ENCODE assay signal across 1 cellular context in the genomic region with DNA sequence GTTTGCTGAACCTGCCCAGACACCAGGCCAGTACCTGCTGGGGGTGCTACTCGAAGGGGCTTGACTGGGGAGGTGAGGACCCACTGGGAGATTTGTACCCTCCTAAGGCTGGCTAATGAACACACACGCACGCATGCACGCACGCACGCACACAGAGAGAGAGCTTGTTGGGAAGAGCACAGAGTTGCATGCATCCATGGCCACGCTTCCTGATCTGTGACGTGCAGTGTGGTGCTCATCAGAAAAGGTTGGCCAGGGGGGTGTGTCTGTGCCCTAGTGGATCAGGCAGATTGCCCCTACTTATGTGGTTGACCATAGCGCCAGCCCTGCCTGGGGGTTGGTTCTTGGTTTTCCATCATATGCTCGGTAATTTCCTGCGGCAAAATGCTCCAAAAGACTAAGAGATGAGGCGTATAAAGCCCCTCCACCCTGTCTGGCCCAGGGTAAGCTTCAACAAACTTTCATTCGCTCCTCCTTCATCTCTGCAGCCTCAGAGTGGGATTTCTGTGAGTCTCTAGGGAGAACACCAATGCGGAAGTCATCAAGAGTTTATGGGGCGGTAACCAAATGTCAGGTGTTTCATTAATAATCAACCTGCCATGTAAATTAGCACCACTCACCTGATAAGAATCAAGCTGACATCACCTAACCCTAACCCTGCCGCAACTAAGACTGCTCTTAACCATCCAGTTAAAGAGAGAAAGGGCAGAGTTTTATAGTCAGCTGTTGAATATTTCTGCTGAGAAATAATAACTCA.
TF ChIP-seq lines count a peak whose summit lies in the region.

No MANE protein-coding gene starts in this region.

TF ChIP-seq in GM23338, 12 proteins besides CTCF, POLR2A, EP300 and RAD21 (continued from another document):
- TF ChIP-seq, protein P1, sequence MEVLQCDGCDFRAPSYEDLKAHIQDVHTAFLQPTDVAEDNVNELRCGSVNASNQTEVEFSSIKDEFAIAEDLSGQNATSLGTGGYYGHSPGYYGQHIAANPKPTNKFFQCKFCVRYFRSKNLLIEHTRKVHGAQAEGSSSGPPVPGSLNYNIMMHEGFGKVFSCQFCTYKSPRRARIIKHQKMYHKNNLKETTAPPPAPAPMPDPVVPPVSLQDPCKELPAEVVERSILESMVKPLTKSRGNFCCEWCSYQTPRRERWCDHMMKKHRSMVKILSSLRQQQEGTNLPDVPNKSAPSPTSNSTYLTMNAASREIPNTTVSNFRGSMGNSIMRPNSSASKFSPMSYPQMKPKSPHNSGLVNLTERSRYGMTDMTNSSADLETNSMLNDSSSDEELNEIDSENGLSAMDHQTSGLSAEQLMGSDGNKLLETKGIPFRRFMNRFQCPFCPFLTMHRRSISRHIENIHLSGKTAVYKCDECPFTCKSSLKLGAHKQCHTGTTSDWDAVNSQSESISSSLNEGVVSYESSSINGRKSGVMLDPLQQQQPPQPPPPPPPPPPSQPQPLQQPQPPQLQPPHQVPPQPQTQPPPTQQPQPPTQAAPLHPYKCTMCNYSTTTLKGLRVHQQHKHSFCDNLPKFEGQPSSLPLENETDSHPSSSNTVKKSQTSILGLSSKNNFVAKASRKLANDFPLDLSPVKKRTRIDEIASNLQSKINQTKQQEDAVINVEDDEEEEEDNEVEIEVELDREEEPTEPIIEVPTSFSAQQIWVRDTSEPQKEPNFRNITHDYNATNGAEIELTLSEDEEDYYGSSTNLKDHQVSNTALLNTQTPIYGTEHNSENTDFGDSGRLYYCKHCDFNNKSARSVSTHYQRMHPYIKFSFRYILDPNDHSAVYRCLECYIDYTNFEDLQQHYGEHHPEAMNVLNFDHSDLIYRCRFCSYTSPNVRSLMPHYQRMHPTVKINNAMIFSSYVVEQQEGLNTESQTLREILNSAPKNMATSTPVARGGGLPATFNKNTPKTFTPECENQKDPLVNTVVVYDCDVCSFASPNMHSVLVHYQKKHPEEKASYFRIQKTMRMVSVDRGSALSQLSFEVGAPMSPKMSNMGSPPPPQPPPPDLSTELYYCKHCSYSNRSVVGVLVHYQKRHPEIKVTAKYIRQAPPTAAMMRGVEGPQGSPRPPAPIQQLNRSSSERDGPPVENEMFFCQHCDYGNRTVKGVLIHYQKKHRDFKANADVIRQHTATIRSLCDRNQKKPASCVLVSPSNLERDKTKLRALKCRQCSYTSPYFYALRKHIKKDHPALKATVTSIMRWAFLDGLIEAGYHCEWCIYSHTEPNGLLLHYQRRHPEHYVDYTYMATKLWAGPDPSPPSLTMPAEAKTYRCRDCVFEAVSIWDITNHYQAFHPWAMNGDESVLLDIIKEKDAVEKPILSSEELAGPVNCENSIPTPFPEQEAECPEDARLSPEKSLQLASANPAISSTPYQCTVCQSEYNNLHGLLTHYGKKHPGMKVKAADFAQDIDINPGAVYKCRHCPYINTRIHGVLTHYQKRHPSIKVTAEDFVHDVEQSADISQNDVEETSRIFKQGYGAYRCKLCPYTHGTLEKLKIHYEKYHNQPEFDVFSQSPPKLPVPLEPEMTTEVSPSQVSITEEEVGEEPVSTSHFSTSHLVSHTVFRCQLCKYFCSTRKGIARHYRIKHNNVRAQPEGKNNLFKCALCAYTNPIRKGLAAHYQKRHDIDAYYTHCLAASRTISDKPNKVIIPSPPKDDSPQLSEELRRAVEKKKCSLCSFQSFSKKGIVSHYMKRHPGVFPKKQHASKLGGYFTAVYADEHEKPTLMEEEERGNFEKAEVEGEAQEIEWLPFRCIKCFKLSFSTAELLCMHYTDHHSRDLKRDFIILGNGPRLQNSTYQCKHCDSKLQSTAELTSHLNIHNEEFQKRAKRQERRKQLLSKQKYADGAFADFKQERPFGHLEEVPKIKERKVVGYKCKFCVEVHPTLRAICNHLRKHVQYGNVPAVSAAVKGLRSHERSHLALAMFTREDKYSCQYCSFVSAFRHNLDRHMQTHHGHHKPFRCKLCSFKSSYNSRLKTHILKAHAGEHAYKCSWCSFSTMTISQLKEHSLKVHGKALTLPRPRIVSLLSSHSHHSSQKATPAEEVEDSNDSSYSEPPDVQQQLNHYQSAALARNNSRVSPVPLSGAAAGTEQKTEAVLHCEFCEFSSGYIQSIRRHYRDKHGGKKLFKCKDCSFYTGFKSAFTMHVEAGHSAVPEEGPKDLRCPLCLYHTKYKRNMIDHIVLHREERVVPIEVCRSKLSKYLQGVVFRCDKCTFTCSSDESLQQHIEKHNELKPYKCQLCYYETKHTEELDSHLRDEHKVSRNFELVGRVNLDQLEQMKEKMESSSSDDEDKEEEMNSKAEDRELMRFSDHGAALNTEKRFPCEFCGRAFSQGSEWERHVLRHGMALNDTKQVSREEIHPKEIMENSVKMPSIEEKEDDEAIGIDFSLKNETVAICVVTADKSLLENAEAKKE (CRISPR knock-in tag; IDR thresholded peaks at IDR 0.05), result no peak
- TF ChIP-seq EZH2 (IDR thresholded peaks at IDR 0.05; ENCODE audit: low read depth, unreplicated experiment) (no peak), CREB1 (CRISPR knock-in tag; IDR thresholded peaks at IDR 0.05; ENCODE audit: low read depth) (no peak), REST (IDR thresholded peaks at IDR 0.05; ENCODE audit: unreplicated experiment) (no peak), STAT1 (IDR thresholded peaks at IDR 0.05; ENCODE audit: unreplicated experiment) (no peak)
